Comparison of ENCODE assay signal across 27 cellular contexts in the genomic region with DNA sequence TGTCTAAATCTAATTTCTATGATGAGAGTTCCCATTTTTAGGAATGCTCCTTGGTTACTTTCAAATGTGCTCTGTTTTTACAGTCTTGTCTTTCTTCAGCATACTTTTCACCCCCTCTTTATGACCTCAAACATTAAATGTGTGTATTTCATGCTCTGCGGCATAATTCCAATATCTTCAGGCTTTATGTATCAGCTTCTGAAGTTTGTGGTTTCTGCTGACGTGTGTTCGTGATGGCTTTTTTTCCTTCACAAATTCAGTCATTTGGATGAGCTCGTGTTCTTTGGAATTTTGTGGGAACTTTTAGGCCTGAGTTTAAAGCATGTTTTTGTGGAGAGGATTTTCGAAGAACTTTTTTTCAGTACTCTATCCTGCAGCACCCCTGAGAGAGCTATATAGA.
"Had no signal": no experiment of that assay in that cellular context is flagged by ENCODE, and none has a peak within 500 bp of the region (broad histone marks: within the 10 kb centered on the region; RNA-seq: fewer than 3 reads in every experiment).

No MANE protein-coding gene starts in this region.

- H3K4me2 ChIP-seq: neural progenitor cell had no signal

- ATAC-seq: heart right ventricle; left cardiac atrium; left lung; naive thymus-derived CD4-positive, alpha-beta T cell; sciatic nerve; stimulated activated memory B cell treated with anti-CD40 and anti-IgM and Interleukin-4, amounts not matched to agents 10 μg/mL and 1 μg/mL and 100 μg/mL, for 72 hours; upper lobe of right lung had no signal

- H3K79me2 ChIP-seq: parathyroid adenoma had no signal

- DNase-seq: dermis blood vessel endothelial cell; effector memory CD4-positive, alpha-beta T cell; foreskin melanocyte; glutamatergic neuron; heart right ventricle; hippocampal formation; left cardiac atrium; left lung; mesendoderm; midbrain; naive thymus-derived CD4-positive, alpha-beta T cell; stimulated activated CD4-positive, alpha-beta T cell treated with anti-CD3 and anti-CD28 coated beads, Interleukin-2, amount 100 ng/mL, for 24 hours; stimulated activated CD4-positive, alpha-beta T cell treated with anti-CD3 and anti-CD28 coated beads, Interleukin-4, amount 100 ng/mL, for 24 hours; transverse colon; upper lobe of right lung; uterus had no signal

- H3K36me3 ChIP-seq: esophagus muscularis mucosa, heart right ventricle, left lung, neural progenitor cell, prostate gland, right atrium auricular region, suprapubic skin, transverse colon, upper lobe of right lung, uterus had no signal

- H3K9me3 ChIP-seq: esophagus muscularis mucosa, heart right ventricle, left lung, prostate gland, right atrium auricular region, suprapubic skin, transverse colon, upper lobe of right lung, uterus had no signal

- H3K4me3 ChIP-seq: coronary artery, esophagus muscularis mucosa, heart right ventricle, left lung, neural progenitor cell, prostate gland, right atrium auricular region, suprapubic skin, transverse colon, upper lobe of right lung, uterus had no signal

- FAIRE-seq: endothelial cell of umbilical vein, islet of Langerhans had no signal

- H3K9ac ChIP-seq: neural progenitor cell, parathyroid adenoma had no signal

- H2AFZ ChIP-seq: neural progenitor cell, parathyroid adenoma had no signal

- H3K4me1 ChIP-seq: esophagus muscularis mucosa, heart right ventricle, left lung, neural progenitor cell, parathyroid adenoma, prostate gland, right atrium auricular region, suprapubic skin, transverse colon, upper lobe of right lung, uterus had no signal

- H3K27ac ChIP-seq: coronary artery, esophagus muscularis mucosa, heart right ventricle, left lung, neural progenitor cell, parathyroid adenoma, prostate gland, right atrium auricular region, suprapubic skin, transverse colon, upper lobe of right lung, uterus had no signal

- H3K27me3 ChIP-seq: esophagus muscularis mucosa, left lung, neural progenitor cell, right atrium auricular region, suprapubic skin, transverse colon, upper lobe of right lung, uterus had no signal
